In the genomic region with DNA sequence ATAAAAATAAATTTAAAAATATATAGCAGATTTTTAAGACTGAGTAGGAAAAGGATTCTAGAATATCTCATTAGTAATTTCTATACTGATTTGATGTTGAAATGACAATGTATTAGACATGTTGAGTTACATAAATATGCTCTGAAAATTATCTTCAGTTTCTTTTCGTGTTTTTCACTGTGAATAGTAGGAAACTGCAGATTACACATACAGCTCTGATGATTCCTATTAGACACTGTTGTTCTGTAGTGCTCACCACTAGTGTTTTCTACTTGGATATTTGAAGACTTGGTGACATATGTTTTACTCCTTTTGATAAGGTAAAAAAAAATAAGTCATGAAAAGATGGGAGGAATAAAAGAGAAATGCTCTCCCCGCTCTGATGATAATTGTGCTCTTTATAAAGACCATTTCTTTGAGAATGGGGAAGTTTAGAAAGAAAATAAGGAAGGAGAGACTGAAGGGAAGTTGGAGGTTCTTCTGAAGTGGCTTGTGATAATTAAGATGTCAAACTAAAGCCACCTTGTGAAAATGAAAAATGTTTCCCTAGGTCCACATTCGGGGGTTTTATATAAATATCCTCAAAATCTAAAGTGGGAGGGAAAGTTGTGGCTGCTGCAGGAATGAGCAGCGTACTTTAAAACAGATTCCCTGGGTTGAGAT, we compare ENCODE assay signal across 13 cellular contexts.
"Had no signal": no experiment of that assay in that cellular context is flagged by ENCODE, and none has a peak within 500 bp of the region (broad histone marks: within the 10 kb centered on the region; RNA-seq: fewer than 3 reads in every experiment).

No MANE protein-coding gene starts in this region.

- DNase-seq: activated CD4-positive, alpha-beta memory T cell treated with anti-CD3 and anti-CD28 coated beads for 36 hours; activated CD4-positive, CD25-positive, alpha-beta regulatory T cell treated with anti-CD3 and anti-CD28 coated beads, Interleukin-2, amount 50 U/mL, for 72 hours; activated naive CD4-positive, alpha-beta T cell; activated T-cell treated with anti-CD3 and anti-CD28 coated beads, Interleukin-2, amount 50 U/mL, for 72 hours; aorta; dorsolateral prefrontal cortex; hypothalamus; left cardiac atrium; midbrain; naive B cell; stimulated activated CD4-positive, alpha-beta T cell treated with anti-CD3 and anti-CD28 coated beads, Interleukin-4, amount 100 ng/mL, for 4 hours; stomach; uterus had no signal

- H3K27ac Mint-ChIP-seq: activated CD4-positive, alpha-beta memory T cell treated with anti-CD3 and anti-CD28 coated beads for 36 hours; activated T-cell treated with anti-CD3 and anti-CD28 coated beads, Interleukin-2, amount 50 U/mL, for 72 hours had no signal

- ATAC-seq: activated T-cell treated with anti-CD3 and anti-CD28 coated beads, Interleukin-2, amount 50 U/mL, for 72 hours; left cardiac atrium had no signal

- H3K9me3 Mint-ChIP-seq: activated CD4-positive, alpha-beta memory T cell treated with anti-CD3 and anti-CD28 coated beads for 36 hours; activated T-cell treated with anti-CD3 and anti-CD28 coated beads, Interleukin-2, amount 50 U/mL, for 72 hours; naive B cell had no signal

- H3K4me3 Mint-ChIP-seq: activated CD4-positive, alpha-beta memory T cell treated with anti-CD3 and anti-CD28 coated beads for 36 hours; activated T-cell treated with anti-CD3 and anti-CD28 coated beads, Interleukin-2, amount 50 U/mL, for 72 hours had no signal
